ENCODE assay signal across 8 cellular contexts in the genomic region with DNA sequence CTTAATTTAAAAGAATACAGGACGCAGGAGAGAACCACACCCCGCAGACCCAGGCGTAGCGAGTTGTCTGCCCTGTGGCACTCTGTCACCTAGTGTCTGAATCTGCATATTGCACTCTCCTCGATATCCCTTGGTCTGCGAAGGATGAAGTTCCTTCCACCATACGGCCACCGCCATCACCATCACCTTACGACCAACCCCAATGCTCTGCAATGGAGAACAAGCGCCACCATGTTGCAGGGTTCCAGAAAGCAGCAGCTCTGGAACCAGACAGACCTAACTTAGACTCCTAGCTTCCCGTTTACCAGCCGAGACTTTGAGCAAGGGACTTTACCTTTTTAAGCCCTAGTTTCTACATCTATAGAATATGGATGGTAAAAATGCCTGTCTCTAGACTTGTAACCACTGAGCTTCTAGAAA.
DNase-seq lines count a peak whose midpoint lies in the region; ATAC-seq and TF ChIP-seq lines count a peak whose summit lies in the region.

No MANE protein-coding gene starts in this region.

- no peak overlapping the region for H3K27ac Mint-ChIP-seq in central memory CD8-positive, alpha-beta T cell (ENCODE audit: low read depth)

- H3K4me1 ChIP-seq in liver (ENCODE audit: control insufficient read depth in 4 of 4, insufficient read depth in 4 of 4, low read length in 3 of 4) (peaks cover 0 to 3% (median 0%) of the 10 kb centered on the region in 4 donors), MM.1S (ENCODE audit: low read length) (no peaks in the 10 kb centered on the region)

- no peaks in the 10 kb centered on the region for H3K36me3 Mint-ChIP-seq in central memory CD8-positive, alpha-beta T cell (ENCODE audit: insufficient read depth)

- H3K4me3 ChIP-seq in liver (ENCODE audit: low read depth in 1 of 3, low read length in 3 of 3) (no peak overlapping the region), MM.1S (ENCODE audit: low read length) (no peak overlapping the region)

- H3K79me2 ChIP-seq in MM.1S (ENCODE audit: low read length) = no peaks in the 10 kb centered on the region

- TF ChIP-seq RAD21 in liver (IDR thresholded peaks at IDR 0.05) = peak; percentile 89 to 97

- H3K36me3 ChIP-seq in liver (ENCODE audit: control insufficient read depth in 4 of 4, insufficient read depth in 3 of 4, low read depth in 1 of 4, low read length in 3 of 4) (no peaks in the 10 kb centered on the region), MM.1S (replicated peaks; ENCODE audit: insufficient read depth, low read length) (no peaks in the 10 kb centered on the region)

- H3K4me3 Mint-ChIP-seq in central memory CD8-positive, alpha-beta T cell = no peak overlapping the region

- no peaks in the 10 kb centered on the region for H3F3A ChIP-seq in MM.1S (ENCODE audit: insufficient read depth, low read length)

- no peak overlapping the region for H3K27ac ChIP-seq in liver (ENCODE audit: low read depth in 1 of 2, low read length in 2 of 2)
- no peak overlapping the region for H3K27ac ChIP-seq in MM.1S (ENCODE audit: low read length)

- 51% methylated on average over 12 of the region's 12 CpGs for WGBS in liver

- H3K9ac ChIP-seq in liver (ENCODE audit: low read depth in 1 of 2, low read length in 2 of 2) (peak overlapping the region in 1 of 2 donors; percentile 17), MM.1S (ENCODE audit: low read length) (no peak overlapping the region)

- peaks cover 1% of the 10 kb centered on the region for H3K9me3 Mint-ChIP-seq in central memory CD8-positive, alpha-beta T cell

- no peaks in the 10 kb centered on the region for H3K9me2 ChIP-seq in MM.1S (replicated peaks; ENCODE audit: insufficient read depth, low read length)

- TF ChIP-seq CTCF in LNCAP (IDR thresholded peaks at IDR 0.05) (peak; percentile 99), liver (IDR thresholded peaks at IDR 0.05; ENCODE audit: low read depth, low read length, missing input control) (peak; percentile 85), MM.1S (IDR thresholded peaks at IDR 0.05; ENCODE audit: low read length) (no peak; the same call in 1 of the 2 replicates)

- no peak overlapping the region for H2AFZ ChIP-seq in MM.1S (ENCODE audit: low read length)

- peak; percentile 97 for ATAC-seq in GM21367 (IDR thresholded peaks at IDR 0.05; ENCODE audit: unreplicated experiment)
- ATAC-seq in central memory CD8-positive, alpha-beta T cell (replicated peaks; ENCODE audit: extremely low read depth, poor library complexity, severe bottlenecking) = peak; percentile 62

- H3K4me2 ChIP-seq in MM.1S (ENCODE audit: low read depth, low read length) = no peak overlapping the region

- DNase-seq in DMS 273 treated with DMSO at 0.1 percent for 48 hours (lab: John Stamatoyannopoulos, UW) (peak; percentile 61), SK-MEL-5 (ENCODE audit: low read depth, low spot score) (peak; percentile 91), stromal cell of bone marrow (ENCODE audit: low read depth) (peak; percentile 78), MM.1S (no peak)
- no peak for DNase-seq in central memory CD8-positive, alpha-beta T cell (ENCODE audit: low spot score in 2 of 2)

- H3K9me3 ChIP-seq in liver (ENCODE audit: control insufficient read depth in 4 of 4, low read length in 3 of 4) (no peaks in the 10 kb centered on the region), MM.1S (replicated peaks; ENCODE audit: insufficient read depth, low read length) (no peaks in the 10 kb centered on the region)

- in situ Hi-C loops in SK-MEL-5 (cut with HindIII; ENCODE audit: low pct_unique_long_range_greater_than_20kb, low sequenced_read_pairs) = loop anchor here (25.0 kb wide), 1 partner anchor 152 kb away; no protein-coding TSS in a partner anchor

- H4K20me1 ChIP-seq in MM.1S (ENCODE audit: insufficient read depth, low read length) = no peaks in the 10 kb centered on the region

- H3K27me3 ChIP-seq in liver (ENCODE audit: control insufficient read depth in 4 of 4, insufficient read depth in 4 of 4, low read length in 3 of 4) = no peaks in the 10 kb centered on the region
- H3K27me3 ChIP-seq in MM.1S (replicated peaks; ENCODE audit: insufficient read depth, low read length) = no peaks in the 10 kb centered on the region

- H3K4me1 Mint-ChIP-seq in central memory CD8-positive, alpha-beta T cell = peaks cover 6% of the 10 kb centered on the region

- H3K27me3 Mint-ChIP-seq in central memory CD8-positive, alpha-beta T cell = peaks cover 77% of the 10 kb centered on the region

TF ChIP-seq in liver, 16 proteins besides CTCF, POLR2A, EP300 and RAD21:
- TF ChIP-seq HNF4G (IDR thresholded peaks at IDR 0.05) (no peak), GABPA (IDR thresholded peaks at IDR 0.05 in 1 of 2, conservative IDR thresholded peaks at IDR 0.05 in 1 of 2) (no peak), NR2F2 (IDR thresholded peaks at IDR 0.05) (no peak), FOXA1 (IDR thresholded peaks at IDR 0.05) (no peak), EGR1 (IDR thresholded peaks at IDR 0.05; ENCODE audit: low read depth in 2 of 2) (no peak), JUND (IDR thresholded peaks at IDR 0.05) (no peak), SP1 (IDR thresholded peaks at IDR 0.05) (no peak), YY1 (IDR thresholded peaks at IDR 0.05) (no peak), RXRA (IDR thresholded peaks at IDR 0.05) (no peak), HNF4A (conservative IDR thresholded peaks at IDR 0.05) (no peak), TAF1 (conservative IDR thresholded peaks at IDR 0.05) (no peak), FOXA2 (IDR thresholded peaks at IDR 0.05) (no peak)
- TF ChIP-seq, protein P1, sequence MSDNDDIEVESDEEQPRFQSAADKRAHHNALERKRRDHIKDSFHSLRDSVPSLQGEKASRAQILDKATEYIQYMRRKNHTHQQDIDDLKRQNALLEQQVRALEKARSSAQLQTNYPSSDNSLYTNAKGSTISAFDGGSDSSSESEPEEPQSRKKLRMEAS (IDR thresholded peaks at IDR 0.05) = no peak
- TF ChIP-seq, protein P2, sequence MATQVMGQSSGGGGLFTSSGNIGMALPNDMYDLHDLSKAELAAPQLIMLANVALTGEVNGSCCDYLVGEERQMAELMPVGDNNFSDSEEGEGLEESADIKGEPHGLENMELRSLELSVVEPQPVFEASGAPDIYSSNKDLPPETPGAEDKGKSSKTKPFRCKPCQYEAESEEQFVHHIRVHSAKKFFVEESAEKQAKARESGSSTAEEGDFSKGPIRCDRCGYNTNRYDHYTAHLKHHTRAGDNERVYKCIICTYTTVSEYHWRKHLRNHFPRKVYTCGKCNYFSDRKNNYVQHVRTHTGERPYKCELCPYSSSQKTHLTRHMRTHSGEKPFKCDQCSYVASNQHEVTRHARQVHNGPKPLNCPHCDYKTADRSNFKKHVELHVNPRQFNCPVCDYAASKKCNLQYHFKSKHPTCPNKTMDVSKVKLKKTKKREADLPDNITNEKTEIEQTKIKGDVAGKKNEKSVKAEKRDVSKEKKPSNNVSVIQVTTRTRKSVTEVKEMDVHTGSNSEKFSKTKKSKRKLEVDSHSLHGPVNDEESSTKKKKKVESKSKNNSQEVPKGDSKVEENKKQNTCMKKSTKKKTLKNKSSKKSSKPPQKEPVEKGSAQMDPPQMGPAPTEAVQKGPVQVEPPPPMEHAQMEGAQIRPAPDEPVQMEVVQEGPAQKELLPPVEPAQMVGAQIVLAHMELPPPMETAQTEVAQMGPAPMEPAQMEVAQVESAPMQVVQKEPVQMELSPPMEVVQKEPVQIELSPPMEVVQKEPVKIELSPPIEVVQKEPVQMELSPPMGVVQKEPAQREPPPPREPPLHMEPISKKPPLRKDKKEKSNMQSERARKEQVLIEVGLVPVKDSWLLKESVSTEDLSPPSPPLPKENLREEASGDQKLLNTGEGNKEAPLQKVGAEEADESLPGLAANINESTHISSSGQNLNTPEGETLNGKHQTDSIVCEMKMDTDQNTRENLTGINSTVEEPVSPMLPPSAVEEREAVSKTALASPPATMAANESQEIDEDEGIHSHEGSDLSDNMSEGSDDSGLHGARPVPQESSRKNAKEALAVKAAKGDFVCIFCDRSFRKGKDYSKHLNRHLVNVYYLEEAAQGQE (IDR thresholded peaks at IDR 0.05) = no peak
- TF ChIP-seq, protein P3, sequence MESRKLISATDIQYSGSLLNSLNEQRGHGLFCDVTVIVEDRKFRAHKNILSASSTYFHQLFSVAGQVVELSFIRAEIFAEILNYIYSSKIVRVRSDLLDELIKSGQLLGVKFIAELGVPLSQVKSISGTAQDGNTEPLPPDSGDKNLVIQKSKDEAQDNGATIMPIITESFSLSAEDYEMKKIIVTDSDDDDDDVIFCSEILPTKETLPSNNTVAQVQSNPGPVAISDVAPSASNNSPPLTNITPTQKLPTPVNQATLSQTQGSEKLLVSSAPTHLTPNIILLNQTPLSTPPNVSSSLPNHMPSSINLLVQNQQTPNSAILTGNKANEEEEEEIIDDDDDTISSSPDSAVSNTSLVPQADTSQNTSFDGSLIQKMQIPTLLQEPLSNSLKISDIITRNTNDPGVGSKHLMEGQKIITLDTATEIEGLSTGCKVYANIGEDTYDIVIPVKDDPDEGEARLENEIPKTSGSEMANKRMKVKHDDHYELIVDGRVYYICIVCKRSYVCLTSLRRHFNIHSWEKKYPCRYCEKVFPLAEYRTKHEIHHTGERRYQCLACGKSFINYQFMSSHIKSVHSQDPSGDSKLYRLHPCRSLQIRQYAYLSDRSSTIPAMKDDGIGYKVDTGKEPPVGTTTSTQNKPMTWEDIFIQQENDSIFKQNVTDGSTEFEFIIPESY (IDR thresholded peaks at IDR 0.05) = no peak
- TF ChIP-seq, protein P4, sequence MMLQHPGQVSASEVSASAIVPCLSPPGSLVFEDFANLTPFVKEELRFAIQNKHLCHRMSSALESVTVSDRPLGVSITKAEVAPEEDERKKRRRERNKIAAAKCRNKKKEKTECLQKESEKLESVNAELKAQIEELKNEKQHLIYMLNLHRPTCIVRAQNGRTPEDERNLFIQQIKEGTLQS (IDR thresholded peaks at IDR 0.05) = no peak

Comparison
In these comparisons a context has a peak if more than half of its experiments do, and no peak if none do; other contexts are left out.
1. DNase-seq: peak in DMS 273 treated with DMSO at 0.1 percent for 48 hours (single experiment), SK-MEL-5 (single experiment) and stromal cell of bone marrow (single experiment); none in central memory CD8-positive, alpha-beta T cell (0 of 2) and MM.1S (single experiment).